In genomic region chr21:34807146-34807880, GRCh38 we compare ENCODE assay signal across 8 cellular contexts.
DNase-seq lines count a peak whose midpoint lies in the region; ATAC-seq and TF ChIP-seq lines count a peak whose summit lies in the region.

No MANE protein-coding gene starts in this region.

- peak overlapping the region; percentile 26; the same call in 1 of the 2 replicates for H3K27ac ChIP-seq in DND-41 (ENCODE audit: low read length)
- H3K27ac ChIP-seq in colonic mucosa, result peak overlapping the region; percentile 2
- H3K27ac ChIP-seq in sigmoid colon, result peak overlapping the region in 3 of 4 donors; percentile 46 to 77 (median 70)
- H3K27ac ChIP-seq in prostate gland, result no peak overlapping the region

- intact Hi-C loops in colonic mucosa (cut with DNase I) (no loop called here), sigmoid colon (cut with DNase I) (no loop called here), prostate gland (cut with DNase I) (no loop called here)

- no peak for TF ChIP-seq EP300 in sigmoid colon (IDR thresholded peaks at IDR 0.05)

- 85 to 92% methylated on average over 7 of the region's 7 CpGs for WGBS in sigmoid colon, 2 donors
- WGBS in prostate gland, result 90% methylated on average over 7 of the region's 7 CpGs

- H3K79me2 ChIP-seq in DND-41 (ENCODE audit: insufficient read depth, low read length), result peaks cover 78% of the 10 kb centered on the region

- TF ChIP-seq POLR2A in sigmoid colon (IDR thresholded peaks at IDR 0.05) (no peak), prostate gland (IDR thresholded peaks at IDR 0.05) (no peak)

- TF ChIP-seq CTCF in DND-41 (IDR thresholded peaks at IDR 0.05; ENCODE audit: borderline replicate concordance, extremely low read depth, low read length, poor library complexity, severe bottlenecking) (no peak), colonic mucosa (IDR thresholded peaks at IDR 0.05) (no peak), sigmoid colon (IDR thresholded peaks at IDR 0.05) (no peak), prostate gland (IDR thresholded peaks at IDR 0.05) (no peak), mesothelial cell of epicardium (IDR thresholded peaks at IDR 0.05; ENCODE audit: unreplicated experiment) (no peak)

- H3K27me3 ChIP-seq in DND-41 (ENCODE audit: insufficient read depth, low read length, poor library complexity) (no peaks in the 10 kb centered on the region), colonic mucosa (no peaks in the 10 kb centered on the region), sigmoid colon (no peaks in the 10 kb centered on the region), prostate gland (replicated peaks; ENCODE audit: insufficient read depth) (no peaks in the 10 kb centered on the region)

- ATAC-seq in DND-41 (ENCODE audit: insufficient read depth, low read depth) (peak; percentile 59), HG03354 (IDR thresholded peaks at IDR 0.05; ENCODE audit: poor library complexity, severe bottlenecking, unreplicated experiment) (peak; percentile 67)

- H3K9me3 Mint-ChIP-seq in mesothelial cell of epicardium, result peaks cover 28% of the 10 kb centered on the region

- H3K9ac ChIP-seq in DND-41 (ENCODE audit: low read depth, low read length) (no peak overlapping the region), colonic mucosa (ENCODE audit: low read depth in 2 of 2, low read length in 2 of 2) (no peak overlapping the region)

- no peak overlapping the region for H3K27ac Mint-ChIP-seq in mesothelial cell of epicardium

- no peak overlapping the region for H3K4me3 Mint-ChIP-seq in mesothelial cell of epicardium

- no peak overlapping the region for H2AFZ ChIP-seq in DND-41 (ENCODE audit: low read depth, low read length)

- H4K20me1 ChIP-seq in DND-41 (ENCODE audit: insufficient read depth, low read length), result peaks cover 40% of the 10 kb centered on the region; the same call in 1 of the 2 replicates

- H3K4me1 ChIP-seq in DND-41 (ENCODE audit: insufficient read depth, low read length) (no peaks in the 10 kb centered on the region), colonic mucosa (no peaks in the 10 kb centered on the region), sigmoid colon (peaks cover 0 to 41% (median 17%) of the 10 kb centered on the region in 4 donors), prostate gland (replicated peaks) (no peaks in the 10 kb centered on the region)

- peaks cover 13% of the 10 kb centered on the region for H3K4me1 Mint-ChIP-seq in mesothelial cell of epicardium

- H3K36me3 Mint-ChIP-seq in mesothelial cell of epicardium, result peaks cover 57% of the 10 kb centered on the region

- no peaks in the 10 kb centered on the region for H3K27me3 Mint-ChIP-seq in mesothelial cell of epicardium (ENCODE audit: low read depth)

- H3K36me3 ChIP-seq in DND-41 (ENCODE audit: insufficient read depth, low read length) (peaks cover 89% of the 10 kb centered on the region), colonic mucosa (no peaks in the 10 kb centered on the region), sigmoid colon (no peaks in the 10 kb centered on the region), prostate gland (no peaks in the 10 kb centered on the region)

- no peak overlapping the region for H3K4me2 ChIP-seq in DND-41 (ENCODE audit: insufficient read depth, low read length)

- H3K9me3 ChIP-seq in DND-41 (ENCODE audit: insufficient read depth, low read length, severe bottlenecking) (no peaks in the 10 kb centered on the region), colonic mucosa (no peaks in the 10 kb centered on the region), sigmoid colon (no peaks in the 10 kb centered on the region), prostate gland (no peaks in the 10 kb centered on the region)

- no peak for DNase-seq in DND-41
- DNase-seq in activated CD4-positive, alpha-beta T cell treated with anti-CD3 and anti-CD28 coated beads for 1 hour, result peak; percentile 48
- DNase-seq in colonic mucosa, result no peak
- DNase-seq in sigmoid colon, result no peak
- DNase-seq in prostate gland (ENCODE audit: low spot score), result no peak
- no peak for DNase-seq in COLO668 (lab: John Stamatoyannopoulos, UW; ENCODE audit: unreplicated experiment)
- no peak for DNase-seq in mesothelial cell of epicardium (ENCODE audit: low spot score in 2 of 2, unreplicated experiment in 2 of 2)

- H3K4me3 ChIP-seq in DND-41 (ENCODE audit: low read depth in 1 of 2, low read length in 2 of 2) (no peak overlapping the region), colonic mucosa (no peak overlapping the region), sigmoid colon (no peak overlapping the region), prostate gland (no peak overlapping the region)

Comparison
In these comparisons a context has a peak if more than half of its experiments do, and no peak if none do; other contexts are left out.
1. H3K27ac ChIP-seq: peak in DND-41 (single experiment), colonic mucosa (single experiment) and sigmoid colon (3 of 4); none in prostate gland (0 of 2).